ENCODE assay signal across 24 cellular contexts in the genomic region with DNA sequence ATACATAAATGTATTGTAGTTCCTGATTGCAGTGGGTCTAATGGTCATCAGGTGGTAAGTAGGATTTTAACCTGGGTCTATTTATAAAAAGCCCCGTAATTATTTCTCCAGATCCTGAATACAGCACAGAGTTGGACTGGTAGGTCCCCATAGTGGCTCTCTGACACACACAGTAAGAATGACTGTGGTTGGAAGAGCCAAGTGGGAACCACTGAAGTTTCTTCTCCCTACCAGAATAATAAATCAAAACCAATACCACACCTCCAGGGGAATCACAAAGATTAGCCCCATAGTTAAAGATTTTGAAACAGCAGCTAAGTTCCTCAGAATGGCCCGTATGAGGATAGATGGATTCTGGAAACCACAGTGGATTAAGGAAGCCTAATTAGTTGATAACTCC.
"Had no signal": no experiment of that assay in that cellular context is flagged by ENCODE, and none has a peak within 500 bp of the region (broad histone marks: within the 10 kb centered on the region; RNA-seq: fewer than 3 reads in every experiment).

No MANE protein-coding gene starts in this region.

- H3K9me3 ChIP-seq: esophagus muscularis mucosa, left ventricle myocardium inferior, lower lobe of right lung, pancreas, suprapubic skin, thyroid gland had no signal

- ATAC-seq: foreskin keratinocyte; lower lobe of right lung; pancreas; right cardiac atrium; stimulated activated effector memory CD8-positive, alpha-beta T cell treated with anti-CD3 and anti-CD28 coated beads, Interleukin-12 subunit alpha, Interleukin-12 subunit beta, amount 100 ng/mL, for 72 hours; stimulated activated naive CD8-positive, alpha-beta T cell treated with anti-CD3 and anti-CD28 coated beads, Interleukin-15, Interleukin-2, amounts not matched to agents 100 U/mL and 50 U/mL, for 24 hours had no signal

- H3K36me3 Mint-ChIP-seq: immature natural killer cell; mesothelial cell of epicardium; natural killer cell treated with Interleukin-12 subunit alpha and Interleukin-12 subunit beta and Interleukin-15 and Interleukin-18, amount 100 ng/mL, for 72 hours; stimulated activated effector memory CD8-positive, alpha-beta T cell treated with anti-CD3 and anti-CD28 coated beads, Interleukin-12 subunit alpha, Interleukin-12 subunit beta, amount 100 ng/mL, for 72 hours; type B pancreatic cell had no signal

- FAIRE-seq: endometrium, keratinocyte, pancreas, urothelium cell line had no signal

- H3K4me3 ChIP-seq: esophagus muscularis mucosa, left ventricle myocardium inferior, lower lobe of right lung, neural progenitor cell, pancreas, suprapubic skin, thyroid gland had no signal

- H3K36me3 ChIP-seq: esophagus muscularis mucosa, left ventricle myocardium inferior, lower lobe of right lung, neural progenitor cell, pancreas, suprapubic skin, thyroid gland had no signal

- H3K9ac ChIP-seq: neural progenitor cell had no signal

- H3K4me1 ChIP-seq: esophagus muscularis mucosa, left ventricle myocardium inferior, lower lobe of right lung, neural progenitor cell, pancreas, thyroid gland had no signal

- DNase-seq: effector memory CD4-positive, alpha-beta T cell; foreskin keratinocyte; immature natural killer cell; left ventricle myocardium inferior; lower lobe of right lung; nucleus accumbens; pancreas; right cardiac atrium; stimulated activated CD4-positive, alpha-beta T cell treated with anti-CD3 and anti-CD28 coated beads, Interleukin-4, amount 100 ng/mL, for 1 hour; stimulated activated CD8-positive, alpha-beta memory T cell treated with anti-CD3 and anti-CD28 coated beads, Interleukin-4, amount 100 ng/mL, for 48 hours; stimulated activated naive CD8-positive, alpha-beta T cell treated with anti-CD3 and anti-CD28 coated beads, Interleukin-15, Interleukin-2, amounts not matched to agents 100 U/mL and 50 U/mL, for 24 hours; thyroid gland had no signal

- H3K27ac Mint-ChIP-seq: immature natural killer cell; memory B cell; mesothelial cell of epicardium; natural killer cell treated with Interleukin-12 subunit alpha and Interleukin-12 subunit beta and Interleukin-15 and Interleukin-18, amount 100 ng/mL, for 72 hours; progenitor cell of endocrine pancreas; type B pancreatic cell had no signal

- H3K4me1 Mint-ChIP-seq: immature natural killer cell; memory B cell; neural progenitor cell; stimulated activated effector memory CD8-positive, alpha-beta T cell treated with anti-CD3 and anti-CD28 coated beads, Interleukin-12 subunit alpha, Interleukin-12 subunit beta, amount 100 ng/mL, for 72 hours had no signal

- H2AFZ ChIP-seq: neural progenitor cell had no signal

- H3K27ac ChIP-seq: esophagus muscularis mucosa, foreskin keratinocyte, left ventricle myocardium inferior, lower lobe of right lung, neural progenitor cell, pancreas, suprapubic skin, thyroid gland had no signal

- H3K4me2 ChIP-seq: neural progenitor cell had no signal

- H3K9me3 Mint-ChIP-seq: immature natural killer cell; memory B cell; mesothelial cell of epicardium; natural killer cell treated with Interleukin-12 subunit alpha and Interleukin-12 subunit beta and Interleukin-15 and Interleukin-18, amount 100 ng/mL, for 72 hours; stimulated activated effector memory CD8-positive, alpha-beta T cell treated with anti-CD3 and anti-CD28 coated beads, Interleukin-12 subunit alpha, Interleukin-12 subunit beta, amount 100 ng/mL, for 72 hours; type B pancreatic cell had no signal

- H3K4me3 Mint-ChIP-seq: immature natural killer cell; memory B cell; mesothelial cell of epicardium; natural killer cell treated with Interleukin-12 subunit alpha and Interleukin-12 subunit beta and Interleukin-15 and Interleukin-18, amount 100 ng/mL, for 72 hours; neural progenitor cell; stimulated activated effector memory CD8-positive, alpha-beta T cell treated with anti-CD3 and anti-CD28 coated beads, Interleukin-12 subunit alpha, Interleukin-12 subunit beta, amount 100 ng/mL, for 72 hours; type B pancreatic cell had no signal

- H3K27me3 ChIP-seq: esophagus muscularis mucosa, foreskin keratinocyte, neural progenitor cell, pancreas, suprapubic skin, thyroid gland had no signal
